ENCODE assay signal across 8 cellular contexts in the genomic region with DNA sequence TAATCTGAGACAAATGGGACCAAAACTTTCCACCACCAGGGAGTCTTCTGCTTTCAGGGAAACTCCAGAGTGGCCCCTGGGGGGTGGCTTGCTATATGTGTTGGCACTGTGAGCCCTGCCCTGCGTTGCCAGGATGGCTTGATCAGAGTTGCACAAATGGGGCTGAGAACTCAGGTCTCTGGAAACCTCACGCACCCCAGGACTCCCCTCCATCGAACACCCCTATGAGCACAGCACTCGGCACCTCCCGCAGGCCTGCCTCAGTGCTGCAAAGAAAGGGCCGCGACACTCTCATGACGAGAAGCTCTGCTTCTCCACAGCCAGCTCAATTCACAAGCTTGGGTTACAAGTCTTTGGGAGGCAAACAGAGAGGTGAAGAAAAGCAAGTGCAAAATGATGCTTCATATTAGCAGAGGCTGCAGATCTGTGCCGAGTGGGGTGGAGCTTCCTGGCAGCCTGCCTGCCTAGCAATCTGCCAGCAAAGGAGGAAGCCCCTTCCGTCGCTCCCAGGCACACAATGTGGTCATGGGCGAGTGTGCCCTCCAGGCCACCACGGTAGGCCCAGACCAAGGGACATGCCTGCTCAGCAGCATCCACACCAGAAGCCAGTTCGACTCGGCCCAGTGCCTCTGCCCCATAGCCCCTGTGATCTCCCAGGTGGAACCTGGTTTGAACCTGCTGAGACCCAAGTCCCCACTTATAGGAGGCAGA. TPM values are rescaled to one million over a fixed set of nuclear protein-coding genes. Genes with fewer than 3 reads are reported as not detected.
DNase-seq lines count a peak whose midpoint lies in the region; ATAC-seq and TF ChIP-seq lines count a peak whose summit lies in the region.

No MANE protein-coding gene starts in this region.

- H2AFZ ChIP-seq in osteoblast (ENCODE audit: low read length), result no peak overlapping the region

- H3K36me3 ChIP-seq in osteoblast (ENCODE audit: insufficient read depth, low read length), result peaks cover 85% of the 10 kb centered on the region

- H3K4me3 ChIP-seq in fibroblast of mammary gland (ENCODE audit: control insufficient read depth, low read depth, low read length), result no peak overlapping the region
- no peak overlapping the region for H3K4me3 ChIP-seq in osteoblast (ENCODE audit: insufficient read depth, low read length)

- H3K27ac ChIP-seq in osteoblast (ENCODE audit: low read depth, low read length), result peak overlapping the region; percentile 99

- H3K79me2 ChIP-seq in osteoblast (ENCODE audit: insufficient read depth, low read length), result peaks cover 100% of the 10 kb centered on the region

- peaks cover 41% of the 10 kb centered on the region for H4K20me1 ChIP-seq in osteoblast (ENCODE audit: insufficient read depth, low read length)

- peak overlapping the region; percentile 9 for H3K4me2 ChIP-seq in osteoblast (ENCODE audit: insufficient read depth, low read length)

- H3K9me3 ChIP-seq in osteoblast (ENCODE audit: low read depth, low read length), result no peaks in the 10 kb centered on the region

- ATAC-seq in GM21723 (IDR thresholded peaks at IDR 0.05; ENCODE audit: unreplicated experiment) (no peak), HG03520 (IDR thresholded peaks at IDR 0.05; ENCODE audit: unreplicated experiment) (no peak)

- TF ChIP-seq CTCF in fibroblast of mammary gland (conservative IDR thresholded peaks at IDR 0.05; ENCODE audit: control insufficient read depth, insufficient read depth, low read depth, low read length), result no peak
- peak; percentile 17 for TF ChIP-seq CTCF in osteoblast (IDR thresholded peaks at IDR 0.05; ENCODE audit: extremely low read depth, low read depth, low read length)

- H3K27me3 ChIP-seq in osteoblast (ENCODE audit: insufficient read depth, low read length), result no peaks in the 10 kb centered on the region

- DNase-seq in NCI-H2196 (lab: John Stamatoyannopoulos, UW; ENCODE audit: unreplicated experiment) (peak; percentile 44), NCI-H2196 treated with DMSO at 0.1 percent for 48 hours (lab: John Stamatoyannopoulos, UW; ENCODE audit: unreplicated experiment) (no peak), NCI-H2171 treated with DMSO at 0.1 percent for 48 hours (lab: John Stamatoyannopoulos, UW) (peak; percentile 83), fibroblast of mammary gland (ENCODE audit: low read depth) (peak; percentile 59), osteoblast (ENCODE audit: insufficient read length, low spot score, missing footprints) (peak; percentile 87)
- peak; percentile 80 for DNase-seq in activated CD8-positive, alpha-beta memory T cell treated with anti-CD3 and anti-CD28 coated beads, Interleukin-2, amount 50 U/mL, for 48 hours

- H3K4me1 ChIP-seq in osteoblast (ENCODE audit: insufficient read depth, low read length), result peaks cover 100% of the 10 kb centered on the region

RNA-seq across cellular contexts. Expression of gene MYH9, which starts 55.7 kb away (rescaled TPM):
- 796 and 964 TPM in 2 replicates for total RNA-seq in osteoblast
